Comparison of ENCODE assay signal across 15 cellular contexts in genomic region chr4:53010320-53010719, GRCh38.
DNase-seq lines count a peak whose midpoint lies in the region; ATAC-seq and TF ChIP-seq lines count a peak whose summit lies in the region.
"Had no signal": no experiment of that assay in that cellular context is flagged by ENCODE, and none has a peak within 500 bp of the region (broad histone marks: within the 10 kb centered on the region; RNA-seq: fewer than 3 reads in every experiment).

No MANE protein-coding gene starts in this region.

- no peak overlapping the region for H3K4me3 Mint-ChIP-seq in mesothelial cell of epicardium
- H3K4me3 Mint-ChIP-seq: activated CD4-positive, alpha-beta T cell treated with anti-CD3 and anti-CD28 coated beads for 36 hours; activated naive CD4-positive, alpha-beta T cell treated with anti-CD3 and anti-CD28 coated beads, Interleukin-2, amount 50 U/mL, for 24 hours had no signal

- TF ChIP-seq CTCF in mesothelial cell of epicardium (IDR thresholded peaks at IDR 0.05; ENCODE audit: unreplicated experiment), result no peak
- no peak for TF ChIP-seq CTCF in thoracic aorta (IDR thresholded peaks at IDR 0.05)

- peaks cover 35 to 74% of the 10 kb centered on the region in 2 donors for H3K4me1 ChIP-seq in thoracic aorta (ENCODE audit: control insufficient read depth in 1 of 2, low read depth in 2 of 2)

- no peak for ATAC-seq in thoracic aorta (ENCODE audit: insufficient number of reproducible peaks, low FRiP score, low read depth)
- ATAC-seq: left lobe of liver; naive thymus-derived CD8-positive, alpha-beta T cell had no signal

- H3K36me3 ChIP-seq in MG63 (peaks cover 14% of the 10 kb centered on the region), thoracic aorta (no peaks in the 10 kb centered on the region)

- DNase-seq in MG63, result peak; percentile 34
- DNase-seq in fibroblast of peridontal ligament (ENCODE audit: extremely low read depth), result peak; percentile 59
- DNase-seq in mesothelial cell of epicardium (ENCODE audit: low spot score in 2 of 2, unreplicated experiment in 2 of 2), result no peak
- DNase-seq in thoracic aorta (ENCODE audit: low spot score), result no peak
- no peak for DNase-seq in erythroblast (lab: John Stamatoyannopoulos, UW)
- DNase-seq in NCI-H2227 treated with DMSO at 0.1 percent for 48 hours (lab: John Stamatoyannopoulos, UW), result no peak
- DNase-seq in C1 segment of cervical spinal cord (lab: John Stamatoyannopoulos, UW), result no peak
- DNase-seq: activated CD4-positive, alpha-beta T cell treated with anti-CD3 and anti-CD28 coated beads for 36 hours; naive thymus-derived CD8-positive, alpha-beta T cell; NCI-H1092; NCI-H2171 treated with DMSO at 0.1 percent for 48 hours; SHP77; stimulated activated naive CD4-positive, alpha-beta T cell had no signal

- no peak for TF ChIP-seq POLR2A in erythroblast (IDR thresholded peaks at IDR 0.05; ENCODE audit: low read length)

- H3K27me3 ChIP-seq in MG63 (no peaks in the 10 kb centered on the region), thoracic aorta (replicated peaks; ENCODE audit: insufficient read depth) (no peaks in the 10 kb centered on the region)

- H3K36me3 Mint-ChIP-seq in mesothelial cell of epicardium, result no peaks in the 10 kb centered on the region

- peak overlapping the region; percentile 1 to 16 for H3K27ac ChIP-seq in thoracic aorta

- H3K9me3 ChIP-seq in MG63, result no peaks in the 10 kb centered on the region
- H3K9me3 ChIP-seq in thoracic aorta, result no peaks in the 10 kb centered on the region

- peak overlapping the region; percentile 89 for H3K27ac Mint-ChIP-seq in mesothelial cell of epicardium
- H3K27ac Mint-ChIP-seq: activated CD4-positive, alpha-beta T cell treated with anti-CD3 and anti-CD28 coated beads for 36 hours; activated naive CD4-positive, alpha-beta T cell treated with anti-CD3 and anti-CD28 coated beads, Interleukin-2, amount 50 U/mL, for 24 hours had no signal

- H3K27me3 Mint-ChIP-seq in mesothelial cell of epicardium (ENCODE audit: low read depth), result no peaks in the 10 kb centered on the region
- H3K27me3 Mint-ChIP-seq: activated CD4-positive, alpha-beta T cell treated with anti-CD3 and anti-CD28 coated beads for 36 hours; activated naive CD4-positive, alpha-beta T cell treated with anti-CD3 and anti-CD28 coated beads, Interleukin-2, amount 50 U/mL, for 24 hours; naive thymus-derived CD8-positive, alpha-beta T cell had no signal

- H3K4me3 ChIP-seq in MG63, result no peak overlapping the region
- H3K4me3 ChIP-seq in thoracic aorta, result no peak overlapping the region

- no peaks in the 10 kb centered on the region for H3K9me3 Mint-ChIP-seq in mesothelial cell of epicardium

- peaks cover 74% of the 10 kb centered on the region for H3K4me1 Mint-ChIP-seq in mesothelial cell of epicardium

Comparison
In these comparisons a context has a peak if more than half of its experiments do, and no peak if none do; other contexts are left out.
1. DNase-seq: peak in MG63 (single experiment) and fibroblast of peridontal ligament (single experiment); none in mesothelial cell of epicardium (0 of 2), thoracic aorta (single experiment), erythroblast (0 of 2), NCI-H2227 treated with DMSO at 0.1 percent for 48 hours (single experiment) and C1 segment of cervical spinal cord (0 of 14).